Comparison of ENCODE assay signal across 15 cellular contexts in genomic region chr18:23433360-23433759, GRCh38. TPM values are rescaled to one million over a fixed set of nuclear protein-coding genes. Genes with fewer than 3 reads are reported as not detected.
A peak's percentile ranks its signal among the peaks of the same experiment; 100 is the strongest.
DNase-seq lines count a peak whose midpoint lies in the region; ATAC-seq and TF ChIP-seq lines count a peak whose summit lies in the region.
"Had no signal": no experiment of that assay in that cellular context is flagged by ENCODE, and none has a peak within 500 bp of the region (broad histone marks: within the 10 kb centered on the region; RNA-seq: fewer than 3 reads in every experiment).

No MANE protein-coding gene starts in this region.

- no peaks in the 10 kb centered on the region for H3K9me3 ChIP-seq in transverse colon

- H3K4me1 ChIP-seq in transverse colon, result peaks cover 0 to 24% (median 9%) of the 10 kb centered on the region in 4 donors

- WGBS in transverse colon (ENCODE audit: low coverage in 1 of 2), 2 donors, result 32 to 73% methylated on average over 2 of the region's 2 CpGs

- DNase-seq in Right ventricle myocardium inferior (ENCODE audit: missing footprints) (no peak), cardiac septum (ENCODE audit: low spot score) (no peak), erythroblast (lab: John Stamatoyannopoulos, UW) (peak; percentile 82 to 88), left ventricle myocardium superior (peak; percentile 45), transverse colon (peak; percentile 69), head of caudate nucleus (no peak)
- DNase-seq: C1 segment of cervical spinal cord, KBM-7, NCI-H1105, NCI-H187, NCI-H446, SIG-M5 had no signal

- peak overlapping the region in 3 of 4 donors; percentile 34 to 58 (median 42) for H3K27ac ChIP-seq in transverse colon

- H3K27me3 ChIP-seq in transverse colon, result no peaks in the 10 kb centered on the region

- H3K4me3 ChIP-seq in transverse colon, result no peak overlapping the region

- no peaks in the 10 kb centered on the region for H3K36me3 ChIP-seq in transverse colon

- no peak for TF ChIP-seq POLR2A in erythroblast (IDR thresholded peaks at IDR 0.05; ENCODE audit: low read length)
- no peak for TF ChIP-seq POLR2A in transverse colon (IDR thresholded peaks at IDR 0.05)

- in situ Hi-C loops in transverse colon (cut with MboI; ENCODE audit: low pct_ligation_motif_present in 1 of 4, low pct_unique_long_range_greater_than_20kb in 1 of 4, low sequenced_read_pairs in 3 of 4), result no loop called here

- TF ChIP-seq EP300 in transverse colon (IDR thresholded peaks at IDR 0.05; ENCODE audit: low read depth), result no peak

- intact Hi-C loops in Right ventricle myocardium inferior (cut with DNase I) (no loop called here), cardiac septum (cut with DNase I) (no loop called here), left ventricle myocardium superior (cut with micrococcal nuclease) (no loop called here), transverse colon (cut with DNase I; ENCODE audit: low total_unique reads) (no loop called here), head of caudate nucleus (cut with DNase I) (no loop called here)

- TF ChIP-seq CTCF in transverse colon (IDR thresholded peaks at IDR 0.05), result no peak

- peak; percentile 47 for ATAC-seq in Right ventricle myocardium inferior
- ATAC-seq in left ventricle myocardium superior, result peak; percentile 76
- no peak for ATAC-seq in GM19463 (IDR thresholded peaks at IDR 0.05; ENCODE audit: unreplicated experiment)
- no peak for ATAC-seq in HG03460 (IDR thresholded peaks at IDR 0.05; ENCODE audit: unreplicated experiment)
- ATAC-seq: Panc1 had no signal

RNA-seq across cellular contexts. Expression of gene RIOK3, which starts 19.7 kb away (rescaled TPM):
- 49.3 TPM for total RNA-seq in Right ventricle myocardium inferior
- 68.4 TPM for total RNA-seq in cardiac septum
- total RNA-seq in left ventricle myocardium superior, result 54.8 TPM
- 100 to 1,000 TPM in 3 of 4 donors, 10 to 100 TPM in 1; 33.0 to 182 (median 152) TPM for total RNA-seq in transverse colon

Comparison
In these comparisons a context has a peak if more than half of its experiments do, and no peak if none do; other contexts are left out.
1. DNase-seq: peak in erythroblast (2 of 2), left ventricle myocardium superior (single experiment) and transverse colon (single experiment); none in Right ventricle myocardium inferior (single experiment), cardiac septum (single experiment) and head of caudate nucleus (0 of 42).
2. ATAC-seq: peak in Right ventricle myocardium inferior (single experiment) and left ventricle myocardium superior (single experiment); none in GM19463 (single experiment) and HG03460 (single experiment).